ENCODE assay signal across 3 cellular contexts in genomic region chr3:46970391-46971091, GRCh38.
TF ChIP-seq lines count a peak whose summit lies in the region.

No MANE protein-coding gene starts in this region.

TF ChIP-seq in SK-N-SH treated with all-trans-retinoic acid at 6 μM for 48 hours, 23 proteins besides CTCF, POLR2A, EP300 and RAD21:
- TF ChIP-seq OSR1 (CRISPR knock-in tag; IDR thresholded peaks at IDR 0.05), result no peak
TF ChIP-seq in SK-N-SH treated with all-trans-retinoic acid at 6 μM for 48 hours: peak in this region for 0.

TF ChIP-seq in SK-N-SH, 30 proteins besides CTCF, POLR2A, EP300 and RAD21:
- TF ChIP-seq USF1 (IDR thresholded peaks at IDR 0.05; ENCODE audit: borderline replicate concordance, low read depth) (no peak), NRF1 (IDR thresholded peaks at IDR 0.05; ENCODE audit: low read depth, low read length) (no peak), MEF2A (IDR thresholded peaks at IDR 0.05; ENCODE audit: borderline replicate concordance, low read depth) (no peak)
- TF ChIP-seq, protein P1, sequence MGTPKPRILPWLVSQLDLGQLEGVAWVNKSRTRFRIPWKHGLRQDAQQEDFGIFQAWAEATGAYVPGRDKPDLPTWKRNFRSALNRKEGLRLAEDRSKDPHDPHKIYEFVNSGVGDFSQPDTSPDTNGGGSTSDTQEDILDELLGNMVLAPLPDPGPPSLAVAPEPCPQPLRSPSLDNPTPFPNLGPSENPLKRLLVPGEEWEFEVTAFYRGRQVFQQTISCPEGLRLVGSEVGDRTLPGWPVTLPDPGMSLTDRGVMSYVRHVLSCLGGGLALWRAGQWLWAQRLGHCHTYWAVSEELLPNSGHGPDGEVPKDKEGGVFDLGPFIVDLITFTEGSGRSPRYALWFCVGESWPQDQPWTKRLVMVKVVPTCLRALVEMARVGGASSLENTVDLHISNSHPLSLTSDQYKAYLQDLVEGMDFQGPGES (IDR thresholded peaks at IDR 0.05; ENCODE audit: low read depth, low read length), result no peak
- TF ChIP-seq, protein P2, sequence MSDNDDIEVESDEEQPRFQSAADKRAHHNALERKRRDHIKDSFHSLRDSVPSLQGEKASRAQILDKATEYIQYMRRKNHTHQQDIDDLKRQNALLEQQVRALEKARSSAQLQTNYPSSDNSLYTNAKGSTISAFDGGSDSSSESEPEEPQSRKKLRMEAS (IDR thresholded peaks at IDR 0.05; ENCODE audit: low read depth), result no peak

TF ChIP-seq in GM12878, 131 proteins besides CTCF, POLR2A, EP300 and RAD21:
- TF ChIP-seq ESRRA (IDR thresholded peaks at IDR 0.05; ENCODE audit: low read length) (no peak), NRF1 (conservative IDR thresholded peaks at IDR 0.05; ENCODE audit: low read depth, low read length) (no peak), MTA2 (IDR thresholded peaks at IDR 0.05; ENCODE audit: low read depth) (no peak), MYB (IDR thresholded peaks at IDR 0.05; ENCODE audit: borderline replicate concordance, low read depth, low read length) (no peak), NFYA (IDR thresholded peaks at IDR 0.05; ENCODE audit: borderline replicate concordance, low read depth, low read length) (no peak), NBN (IDR thresholded peaks at IDR 0.05) (no peak), GATAD2B (conservative IDR thresholded peaks at IDR 0.05; ENCODE audit: low read depth) (no peak), RELA (IDR thresholded peaks at IDR 0.05; ENCODE audit: borderline replicate concordance, partially characterized antibody) (no peak), ZNF217 (IDR thresholded peaks at IDR 0.05) (no peak), HDAC6 (IDR thresholded peaks at IDR 0.05; ENCODE audit: unreplicated experiment) (no peak)
- TF ChIP-seq, protein P2 (IDR thresholded peaks at IDR 0.05; ENCODE audit: low read depth, low read length), result no peak
